In genomic region chr20:35165221-35166185, GRCh38 we compare ENCODE assay signal across 16 cellular contexts. TPM values are rescaled to one million over a fixed set of nuclear protein-coding genes. Genes with fewer than 3 reads are reported as not detected.
DNase-seq lines count a peak whose midpoint lies in the region; ATAC-seq, FAIRE-seq and TF ChIP-seq lines count a peak whose summit lies in the region.
"Had no signal": no experiment of that assay in that cellular context is flagged by ENCODE, and none has a peak within 500 bp of the region (broad histone marks: within the 10 kb centered on the region; RNA-seq: fewer than 3 reads in every experiment).

No MANE protein-coding gene starts in this region.

- intact Hi-C loops in left ventricle myocardium inferior (cut with micrococcal nuclease) (no loop called here), cardiac septum (cut with DNase I) (no loop called here), K562 (cut with micrococcal nuclease) (no loop called here), upper lobe of right lung (cut with DNase I) (no loop called here)

- no peak for TF ChIP-seq POLR2A in K562 (conservative IDR thresholded peaks at IDR 0.05)

- no peak overlapping the region for H2AFZ ChIP-seq in K562 (ENCODE audit: low read depth, low read length)

- peaks cover 3% of the 10 kb centered on the region for H3K9me3 ChIP-seq in left ventricle myocardium inferior (replicated peaks)
- H3K9me3 ChIP-seq in K562 (replicated peaks; ENCODE audit: control insufficient read depth, insufficient read depth, low read depth, low read length): no peaks in the 10 kb centered on the region
- H3K9me3 ChIP-seq in upper lobe of right lung: no peaks in the 10 kb centered on the region

- no peak overlapping the region for H3K9ac ChIP-seq in K562 (ENCODE audit: insufficient read depth in 1 of 2, low read depth in 2 of 2, low read length in 2 of 2)

- no peak for TF ChIP-seq CTCF in left ventricle myocardium inferior (IDR thresholded peaks at IDR 0.05; ENCODE audit: borderline replicate concordance)
- no peak for TF ChIP-seq CTCF in K562 (IDR thresholded peaks at IDR 0.05 in 2 of 3, conservative IDR thresholded peaks at IDR 0.05 in 1 of 3; ENCODE audit: insufficient read depth in 2 of 3, low read depth in 1 of 3, low read length in 3 of 3)
- TF ChIP-seq CTCF in upper lobe of right lung (IDR thresholded peaks at IDR 0.05): no peak

- no peak overlapping the region for H3K4me2 ChIP-seq in K562 (ENCODE audit: insufficient read depth, low read length)

- H3K27ac ChIP-seq in left ventricle myocardium inferior (replicated peaks) (peak overlapping the region; percentile 68), K562 (ENCODE audit: extremely low read depth, low read depth, low read length) (no peak overlapping the region), upper lobe of right lung (no peak overlapping the region)
- H3K27ac ChIP-seq: C4-2B had no signal

- H3K4me1 ChIP-seq in left ventricle myocardium inferior (peaks cover 16% of the 10 kb centered on the region), K562 (replicated peaks in 1 of 2; ENCODE audit: control insufficient read depth in 2 of 2, insufficient read depth in 2 of 2, low read length in 2 of 2) (peaks cover 6 to 8% of the 10 kb centered on the region in 2 experiments; a peak in 4 of 5 replicates), upper lobe of right lung (peaks cover 11% of the 10 kb centered on the region)

- no peaks in the 10 kb centered on the region for H3K9me1 ChIP-seq in K562 (ENCODE audit: control insufficient read depth, insufficient read depth, low read length)

- no peaks in the 10 kb centered on the region for H4K20me1 ChIP-seq in K562 (replicated peaks; ENCODE audit: control insufficient read depth, insufficient read depth, low read length)

- no peak for TF ChIP-seq RAD21 in K562 (CRISPR knock-in tag; conservative IDR thresholded peaks at IDR 0.05 in 1 of 2, IDR thresholded peaks at IDR 0.05 in 1 of 2)

- WGBS in K562 (ENCODE audit: insufficient coverage, low coverage, missing lambda C conversion rate): 12% methylated on average over 2 of the region's 4 CpGs

- peak; percentile 47; the same call in 2 of the 3 replicates for ATAC-seq in K562
- ATAC-seq in left lobe of liver: peak; percentile 41
- peak; percentile 15 for ATAC-seq in upper lobe of right lung
- ATAC-seq: GM12878, PC-3 had no signal

- POLR2A ChIA-PET in K562 (lab: Yijun Ruan, JAX): interaction anchor here (1.1 to 1.5 kb wide), 4 partner anchors 9 to 246 kb away, joined by 3 to 12 read pairs (median 4); partner anchors contain the start of genes EDEM2 and UQCC1

- H3K4me3 ChIP-seq in left ventricle myocardium inferior (no peak overlapping the region), K562 (no peak overlapping the region), upper lobe of right lung (no peak overlapping the region)
- H3K4me3 ChIP-seq: GM12878 had no signal

- no TSS peak for BruUV-seq in K562 (replicated peaks; lab: Mats Ljungman, UMichigan)

- no peaks in the 10 kb centered on the region for H3K27me3 ChIP-seq in left ventricle myocardium inferior (ENCODE audit: low read depth)
- H3K27me3 ChIP-seq in K562 (ENCODE audit: control insufficient read depth in 2 of 2, insufficient read depth in 2 of 2, low read length in 2 of 2): no peaks in the 10 kb centered on the region
- no peaks in the 10 kb centered on the region for H3K27me3 ChIP-seq in upper lobe of right lung

- FAIRE-seq in K562 (lab: Jason Lieb, UNC): no peak
- FAIRE-seq: GM12878 had no signal

- H3K36me3 ChIP-seq in left ventricle myocardium inferior (no peaks in the 10 kb centered on the region), K562 (ENCODE audit: control insufficient read depth, insufficient read depth, low read length) (no peaks in the 10 kb centered on the region), upper lobe of right lung (no peaks in the 10 kb centered on the region)

- no peak for TF ChIP-seq EP300 in K562 (IDR thresholded peaks at IDR 0.05; ENCODE audit: low read length)

- in situ Hi-C loops in K562 (cut with MboI): no loop called here

- CTCF ChIA-PET in K562 (lab: Yijun Ruan, JAX; ENCODE audit: low intra/inter-chr PET ratio): no interaction called here

- no peaks in the 10 kb centered on the region for H3K79me2 ChIP-seq in K562 (ENCODE audit: control insufficient read depth, insufficient read depth, low read length)

- no peak for DNase-seq in left ventricle myocardium inferior
- no peak for DNase-seq in cardiac septum (ENCODE audit: low spot score)
- no peak for DNase-seq in K562 (ENCODE audit: extremely low read depth in 1 of 4, low spot score in 3 of 4)
- DNase-seq in left lobe of liver (ENCODE audit: low spot score): no peak
- DNase-seq in upper lobe of right lung: no peak
- DNase-seq in NOMO-1 treated with dmso at 0.1 percent for 144 hours (lab: John Stamatoyannopoulos, UW; ENCODE audit: unreplicated experiment): no peak
- DNase-seq in amygdala (lab: John Stamatoyannopoulos, UW): no peak
- DNase-seq: HCEC 1CT, NCI-H1417 treated with DMSO at 0.1 percent for 48 hours, NCI-H2029, NCI-H2171, NCI-H446 treated with DMSO at 0.1 percent for 48 hours, NCI-H774, PC-3 had no signal

TF ChIP-seq in K562, 482 proteins besides CTCF, POLR2A, EP300 and RAD21:
- TF ChIP-seq ZNF512 (tag; IDR thresholded peaks at IDR 0.05): peak; percentile 89
- TF ChIP-seq ZNF766 (CRISPR knock-in tag; conservative IDR thresholded peaks at IDR 0.05): no peak
- no peak for TF ChIP-seq BRD4 (IDR thresholded peaks at IDR 0.05)
- TF ChIP-seq KDM1A (IDR thresholded peaks at IDR 0.05): peak in 1 of 2 experiments; percentile 63; a peak in 2 of 4 replicates
- peak; percentile 28 for TF ChIP-seq RBM25 (IDR thresholded peaks at IDR 0.05; ENCODE audit: low read depth, low read length, severe bottlenecking)
- TF ChIP-seq BCOR (IDR thresholded peaks at IDR 0.05): 0 out of 2 replicates have a peak, but pooled peaks have one; percentile 25

RNA-seq across cellular contexts. Expression of gene PROCR, which starts 6.4 kb away (rescaled TPM):
- 9.8 TPM for total RNA-seq in left ventricle myocardium inferior
- 5.4 TPM for total RNA-seq in cardiac septum
- total RNA-seq in K562 (2011; cell fraction: chromatin; rRNA removed; ENCODE audit: low replicate concordance): 2.5 and 7.2 TPM in 2 replicates
- 10.1 and 13.0 TPM in 2 replicates for total RNA-seq in K562 (2011; cell fraction: nucleolus; rRNA removed)
- total RNA-seq in K562 (2011; cell fraction: nucleoplasm; rRNA removed): 7.0 and 8.1 TPM in 2 replicates
- 4.9 and 5.7 TPM in 2 replicates for total RNA-seq in K562 (2014; rRNA removed)
- total RNA-seq in K562 (2014; rRNA removed; fragmentation: Illumina TruSeq; extraction: Trizol): 3.4 and 3.7 TPM in 2 replicates
- 3.8 and 4.0 TPM in 2 replicates for total RNA-seq in K562 (2015; rRNA removed; fragmentation: Illumina TruSeq; extraction: Trizol)
- total RNA-seq in K562 (2021): 4.1 and 4.5 TPM in 2 replicates
- polyA plus RNA-seq in K562 (2011; rRNA removed): 5.3 and 7.1 TPM in 2 replicates
- polyA plus RNA-seq in K562 (2011; cell fraction: cytosol; rRNA removed): 6.2 and 20.5 TPM in 2 replicates
- 2.5 and 4.1 TPM in 2 replicates for polyA plus RNA-seq in K562 (2011; cell fraction: nucleus; rRNA removed)
- 5.5 and 7.4 TPM in 2 replicates for polyA plus RNA-seq in K562 (2012)
- polyA plus RNA-seq in K562 (2014; fragmentation: Illumina TruSeq; extraction: Trizol): 3.6 and 4.6 TPM in 2 replicates
- 1 to 10 TPM; 1.6 to 2.6 TPM for polyA plus RNA-seq in K562 (2014; fragmentation: Nextera tagmentation; extraction: Ambion mirVana)
- polyA plus RNA-seq in K562 (2014; rRNA removed): 6.1 and 9.6 TPM in 2 replicates
- 2.6 and 3.9 TPM in 2 replicates for polyA minus RNA-seq in K562 (2011; rRNA and poly(A)+ RNA removed)
- 2.5 and 3.1 TPM in 2 replicates for polyA minus RNA-seq in K562 (2011; cell fraction: cytosol; rRNA and poly(A)+ RNA removed)
- polyA minus RNA-seq in K562 (2011; cell fraction: nucleus; rRNA and poly(A)+ RNA removed): 0.81 and 1.3 TPM in 2 replicates
- 1.5 TPM for total RNA-seq in left lobe of liver
- 20.4 TPM for total RNA-seq in upper lobe of right lung

RNA-seq across cellular contexts. Expression of gene EDEM2, which starts 18.4 kb away (rescaled TPM):
- total RNA-seq in left ventricle myocardium inferior (10.4 TPM), cardiac septum (11.5 TPM), K562 (2014; rRNA removed) (10.1 and 13.3 TPM in 2 replicates), K562 (2014; rRNA removed; fragmentation: Illumina TruSeq; extraction: Trizol) (8.6 and 9.7 TPM in 2 replicates), K562 (2015; rRNA removed; fragmentation: Illumina TruSeq; extraction: Trizol) (10.9 and 11.2 TPM in 2 replicates), K562 (2021) (9.8 and 10.4 TPM in 2 replicates), left lobe of liver (26.0 TPM), upper lobe of right lung (39.2 TPM)
- total RNA-seq in K562 (2011; cell fraction: chromatin; rRNA removed; ENCODE audit: low replicate concordance): 8.9 and 14.8 TPM in 2 replicates
- total RNA-seq in K562 (2011; cell fraction: nucleolus; rRNA removed): 12.9 and 17.7 TPM in 2 replicates
- 14.7 and 15.8 TPM in 2 replicates for total RNA-seq in K562 (2011; cell fraction: nucleoplasm; rRNA removed)
- polyA plus RNA-seq in K562 (2011; rRNA removed) (6.9 and 8.8 TPM in 2 replicates), K562 (2014; fragmentation: Illumina TruSeq; extraction: Trizol) (10.3 and 11.0 TPM in 2 replicates), K562 (2014; fragmentation: Nextera tagmentation; extraction: Ambion mirVana) (1 to 10 TPM; 7.3 to 9.1 TPM), K562 (2014; rRNA removed) (5.5 and 6.9 TPM in 2 replicates)
- polyA plus RNA-seq in K562 (2011; cell fraction: cytosol; rRNA removed): 6.7 and 7.4 TPM in 2 replicates
- polyA plus RNA-seq in K562 (2011; cell fraction: nucleus; rRNA removed): 11.6 and 12.1 TPM in 2 replicates
- 12.0 and 25.9 TPM in 2 replicates for polyA plus RNA-seq in K562 (2012)
- 5.5 TPM in 2 replicates for polyA minus RNA-seq in K562 (2011; rRNA and poly(A)+ RNA removed)
- 4.8 and 5.4 TPM in 2 replicates for polyA minus RNA-seq in K562 (2011; cell fraction: cytosol; rRNA and poly(A)+ RNA removed)
- polyA minus RNA-seq in K562 (2011; cell fraction: nucleus; rRNA and poly(A)+ RNA removed): 2.7 and 3.4 TPM in 2 replicates
